8 cellular contexts compared by ENCODE assay signal in genomic region chr13:33678906-33679657, GRCh38.
DNase-seq lines count a peak whose midpoint lies in the region; ATAC-seq, FAIRE-seq and TF ChIP-seq lines count a peak whose summit lies in the region.

No MANE protein-coding gene starts in this region.

- CTCF ChIA-PET in A549 (lab: Yijun Ruan, JAX): interaction anchor here (1.3 kb wide), 1 partner anchor 136 kb away, joined by 3 read pairs; no protein-coding TSS in a partner anchor

- H3K9me3 Mint-ChIP-seq in brain: peaks cover 0 to 10% (median 0%) of the 10 kb centered on the region in 5 experiments

- H3K27ac ChIP-seq in A549 (peak overlapping the region; percentile 78 to 88), lower lobe of right lung (peak overlapping the region; percentile 54)

- peaks cover 38% of the 10 kb centered on the region for H3K4me1 Mint-ChIP-seq in brain

- peak; percentile 87 to 94 for ATAC-seq in A549
- peak; percentile 94 for ATAC-seq in GM19035 (IDR thresholded peaks at IDR 0.05; ENCODE audit: unreplicated experiment)
- ATAC-seq in HG03175 (IDR thresholded peaks at IDR 0.05; ENCODE audit: unreplicated experiment): peak; percentile 90
- peak; percentile 85 to 93 for ATAC-seq in lower lobe of right lung

- H3K9me3 ChIP-seq in A549 (no peaks in the 10 kb centered on the region), lower lobe of right lung (no peaks in the 10 kb centered on the region)

- TF ChIP-seq RAD21 in A549 (conservative IDR thresholded peaks at IDR 0.05 in 1 of 2, IDR thresholded peaks at IDR 0.05 in 1 of 2): no peak

- H3K27me3 ChIP-seq in lower lobe of right lung (ENCODE audit: low read depth): no peaks in the 10 kb centered on the region

- no peaks in the 10 kb centered on the region for H3K36me3 Mint-ChIP-seq in brain

- H3K4me3 Mint-ChIP-seq in brain: no peak overlapping the region

- intact Hi-C loops in lower lobe of right lung (cut with DNase I): no loop called here

- TF ChIP-seq CTCF in A549 (IDR thresholded peaks at IDR 0.05) (no peak), brain (conservative IDR thresholded peaks at IDR 0.05) (no peak), lower lobe of right lung (IDR thresholded peaks at IDR 0.05) (no peak)

- POLR2A ChIA-PET in A549 (lab: Yijun Ruan, JAX): interaction anchor here (0.6 to 1.6 kb wide), 4 partner anchors 16 to 136 kb away, joined by 3 to 4 read pairs (median 3); no protein-coding TSS in a partner anchor

- TF ChIP-seq POLR2A in A549 (IDR thresholded peaks at IDR 0.05; ENCODE audit: low read length): no peak

- DNase-seq in A549 (ENCODE audit: low read depth in 1 of 2, low spot score in 1 of 2): peak; percentile 57 to 85
- DNase-seq in T-helper 2 cell: peak; percentile 13 to 87 (median 41)
- DNase-seq in lower lobe of right lung: peak; percentile 68
- DNase-seq in stimulated activated CD8-positive, alpha-beta memory T cell treated with anti-CD3 and anti-CD28 coated beads, Interleukin-15, amount 100 ng/mL, for 48 hours (ENCODE audit: low read depth in 2 of 2): peak; percentile 59 to 72
- DNase-seq in COR-L47 (lab: John Stamatoyannopoulos, UW): no peak

- H3K36me3 ChIP-seq in lower lobe of right lung: no peaks in the 10 kb centered on the region

- TF ChIP-seq EP300 in A549 (IDR thresholded peaks at IDR 0.05): peak in 1 of 2 experiments; percentile 19; a peak in 1 of 5 replicates

- H3K4me2 ChIP-seq in A549: peak overlapping the region; percentile 65

- peak overlapping the region in 3 of 5 experiments; percentile 17 to 73 (median 58) for H3K27ac Mint-ChIP-seq in brain

- H3K4me1 ChIP-seq in A549 (peaks cover 28% of the 10 kb centered on the region), lower lobe of right lung (peaks cover 29% of the 10 kb centered on the region)

- H3K4me3 ChIP-seq in A549 (no peak overlapping the region), lower lobe of right lung (peak overlapping the region; percentile 34)

- 8% methylated on average over 11 of the region's 11 CpGs for WGBS in A549 (ENCODE audit: missing lambda C conversion rate)

- no peak for FAIRE-seq in A549 (lab: Jason Lieb, UNC)

- H3K27me3 Mint-ChIP-seq in brain: no peaks in the 10 kb centered on the region

TF ChIP-seq in A549, 52 proteins besides CTCF, POLR2A, EP300 and RAD21:
- TF ChIP-seq FOXS1 (CRISPR knock-in tag; IDR thresholded peaks at IDR 0.05) (no peak), PBX3 (IDR thresholded peaks at IDR 0.05) (no peak), MAFK (IDR thresholded peaks at IDR 0.05; ENCODE audit: partially characterized antibody) (peak; percentile 86), RNF2 (IDR thresholded peaks at IDR 0.05; ENCODE audit: borderline replicate concordance, low read depth) (no peak), JUN (IDR thresholded peaks at IDR 0.05) (0 out of 5 replicates have a peak, but pooled peaks of 1 of the 2 experiments have one; percentile 23), CEBPB (IDR thresholded peaks at IDR 0.05) (0 out of 4 replicates have a peak, but pooled peaks of 1 of the 2 experiments have one; percentile 22), MAX (IDR thresholded peaks at IDR 0.05) (peak; percentile 88), NR3C1 (IDR thresholded peaks at IDR 0.05) (no peak), NFE2L2 (conservative IDR thresholded peaks at IDR 0.05; ENCODE audit: low read length) (0 out of 2 replicates have a peak, but pooled peaks have one; percentile 18), FOSL2 (IDR thresholded peaks at IDR 0.05) (no peak), FOSL2 (CRISPR knock-in tag; IDR thresholded peaks at IDR 0.05) (peak; percentile 53), REST (IDR thresholded peaks at IDR 0.05) (no peak), GATA3 (IDR thresholded peaks at IDR 0.05; ENCODE audit: borderline replicate concordance) (peak; percentile 48; the same call in 1 of the 2 replicates), HOXB13 (CRISPR knock-in tag; IDR thresholded peaks at IDR 0.05; ENCODE audit: low read depth) (peak; percentile 65; the same call in 1 of the 2 replicates), ZNF302 (CRISPR knock-in tag; IDR thresholded peaks at IDR 0.05) (peak; percentile 69; the same call in 1 of the 2 replicates), RCOR1 (IDR thresholded peaks at IDR 0.05; ENCODE audit: low read depth, low read length) (no peak), E2F6 (IDR thresholded peaks at IDR 0.05; ENCODE audit: borderline replicate concordance, low read depth) (peak; percentile 96), ZFP36 (IDR thresholded peaks at IDR 0.05; ENCODE audit: borderline replicate concordance, partially characterized antibody) (no peak), HOXB5 (CRISPR knock-in tag; IDR thresholded peaks at IDR 0.05) (peak; percentile 52; the same call in 1 of the 2 replicates), TP53 (CRISPR knock-in tag; IDR thresholded peaks at IDR 0.05) (no peak)
